24 cellular contexts compared by ENCODE assay signal in the genomic region with DNA sequence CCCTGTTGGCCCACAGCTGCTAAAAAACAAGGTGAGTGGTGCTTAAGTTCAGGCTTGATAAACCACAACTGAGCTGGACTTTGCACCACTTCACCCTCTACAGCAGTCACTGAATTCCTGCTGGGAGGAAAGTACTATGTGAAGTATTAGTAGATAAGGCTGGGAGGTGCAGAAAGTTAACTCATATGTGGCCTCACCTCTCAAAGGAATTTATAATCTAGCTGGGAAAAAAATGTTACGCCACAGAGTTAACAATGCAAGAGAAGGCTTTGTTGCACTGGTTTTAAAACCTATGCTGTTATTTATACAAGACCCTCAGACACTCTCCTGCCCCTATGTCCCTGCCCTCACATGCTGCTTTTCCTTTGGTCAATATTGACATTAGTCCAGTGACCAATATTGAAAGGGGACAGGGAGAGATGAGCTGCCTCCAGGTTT.
DNase-seq lines count a peak whose midpoint lies in the region; ATAC-seq and TF ChIP-seq lines count a peak whose summit lies in the region.
"Had no signal": no experiment of that assay in that cellular context is flagged by ENCODE, and none has a peak within 500 bp of the region (broad histone marks: within the 10 kb centered on the region; RNA-seq: fewer than 3 reads in every experiment).

No MANE protein-coding gene starts in this region.

- WGBS in right cardiac atrium = 59% methylated on average over 1 of the region's 1 CpG
- WGBS in upper lobe of left lung, 2 donors = 72 to 91% methylated on average over 1 of the region's 1 CpG

- TF ChIP-seq CTCF in colonic mucosa (IDR thresholded peaks at IDR 0.05) = no peak
- no peak for TF ChIP-seq CTCF in mucosa of descending colon (IDR thresholded peaks at IDR 0.05)
- no peak for TF ChIP-seq CTCF in upper lobe of left lung (IDR thresholded peaks at IDR 0.05)

- H3K27ac Mint-ChIP-seq in activated T-cell treated with anti-CD3 and anti-CD28 coated beads, Interleukin-2, amount 50 U/mL, for 72 hours = no peak overlapping the region
- H3K27ac Mint-ChIP-seq: activated naive CD4-positive, alpha-beta T cell treated with anti-CD3 and anti-CD28 coated beads, Interleukin-2, amount 10 ng/mL, durations not matched to agents 7 days and 5 days; CD4-positive, alpha-beta T cell had no signal

- no peak overlapping the region for H3K4me3 ChIP-seq in right cardiac atrium (ENCODE audit: low read length)
- H3K4me3 ChIP-seq in colonic mucosa = no peak overlapping the region
- H3K4me3 ChIP-seq in mucosa of descending colon = no peak overlapping the region
- H3K4me3 ChIP-seq in upper lobe of left lung = peak overlapping the region in 1 of 4 donors; percentile 7
- H3K4me3 ChIP-seq: A549, heart left ventricle, K562 had no signal

- H3K9ac ChIP-seq in colonic mucosa (ENCODE audit: low read depth in 2 of 2, low read length in 2 of 2) = peak overlapping the region in 1 of 2 donors; percentile 42

- H3K4me3 Mint-ChIP-seq in activated T-cell treated with anti-CD3 and anti-CD28 coated beads, Interleukin-2, amount 50 U/mL, for 72 hours = no peak overlapping the region
- H3K4me3 Mint-ChIP-seq: activated naive CD4-positive, alpha-beta T cell treated with anti-CD3 and anti-CD28 coated beads, Interleukin-2, amount 10 ng/mL, durations not matched to agents 7 days and 5 days; brain; CD4-positive, alpha-beta T cell had no signal

- peak in 1 of 4 donors; percentile 64 for TF ChIP-seq EP300 in upper lobe of left lung (IDR thresholded peaks at IDR 0.05)

- no peak overlapping the region for H3K27ac ChIP-seq in right cardiac atrium (ENCODE audit: low read length)
- peak overlapping the region; percentile 63 for H3K27ac ChIP-seq in colonic mucosa
- peak overlapping the region in 3 of 4 donors; percentile 54 to 65 (median 62) for H3K27ac ChIP-seq in upper lobe of left lung
- H3K27ac ChIP-seq: A549, dorsolateral prefrontal cortex, heart left ventricle had no signal

- no peaks in the 10 kb centered on the region for H3K36me3 Mint-ChIP-seq in activated T-cell treated with anti-CD3 and anti-CD28 coated beads, Interleukin-2, amount 50 U/mL, for 72 hours (ENCODE audit: insufficient read depth in 2 of 2)
- H3K36me3 Mint-ChIP-seq: activated naive CD4-positive, alpha-beta T cell treated with anti-CD3 and anti-CD28 coated beads, Interleukin-2, amount 10 ng/mL, durations not matched to agents 7 days and 5 days; brain had no signal

- no peak for TF ChIP-seq POLR2A in upper lobe of left lung (IDR thresholded peaks at IDR 0.05)

- ATAC-seq in Right ventricle myocardium superior (ENCODE audit: poor library complexity) (peak; percentile 51), right cardiac atrium (no peak), mucosa of descending colon (peak; percentile 98), upper lobe of left lung (ENCODE audit: low FRiP score in 2 of 2) (peak; percentile 76 to 95)
- no peak for ATAC-seq in activated T-cell treated with anti-CD3 and anti-CD28 coated beads, Interleukin-2, amount 50 U/mL, for 72 hours (replicated peaks in 1 of 2)
- ATAC-seq: A549; K562; Panc1; SK-N-SH treated with all-trans-retinoic acid at 6 μM for 48 hours; stimulated activated naive CD8-positive, alpha-beta T cell treated with anti-CD3 and anti-CD28 coated beads, Interleukin-15, Interleukin-2, amounts not matched to agents 100 U/mL and 50 U/mL, for 24 hours had no signal

- no peaks in the 10 kb centered on the region for H3K36me3 ChIP-seq in colonic mucosa
- no peaks in the 10 kb centered on the region for H3K36me3 ChIP-seq in mucosa of descending colon (ENCODE audit: low read depth)
- no peaks in the 10 kb centered on the region for H3K36me3 ChIP-seq in upper lobe of left lung
- H3K36me3 ChIP-seq: heart left ventricle had no signal

- no peaks in the 10 kb centered on the region for H3K9me3 Mint-ChIP-seq in activated T-cell treated with anti-CD3 and anti-CD28 coated beads, Interleukin-2, amount 50 U/mL, for 72 hours
- H3K9me3 Mint-ChIP-seq: activated naive CD4-positive, alpha-beta T cell treated with anti-CD3 and anti-CD28 coated beads, Interleukin-2, amount 10 ng/mL, durations not matched to agents 7 days and 5 days; CD4-positive, alpha-beta T cell had no signal

- DNase-seq in Right ventricle myocardium superior (no peak), right cardiac atrium (no peak), colonic mucosa (peak; percentile 68), mucosa of descending colon (peak in 1 of 3 donors; percentile 74), upper lobe of left lung (peak in 1 of 2 donors; percentile 74), NCI-H774 (lab: John Stamatoyannopoulos, UW) (no peak), dermis blood vessel endothelial cell (no peak)
- no peak for DNase-seq in activated T-cell treated with anti-CD3 and anti-CD28 coated beads, Interleukin-2, amount 50 U/mL, for 72 hours
- DNase-seq: activated CD4-positive, alpha-beta T cell treated with anti-CD3 and anti-CD28 coated beads for 4 hours; activated CD8-positive, alpha-beta memory T cell treated with anti-CD3 and anti-CD28 coated beads, Interleukin-2, amount 50 U/mL, for 48 hours; activated naive CD4-positive, alpha-beta T cell treated with anti-CD3 and anti-CD28 coated beads, Interleukin-2, amount 10 ng/mL, durations not matched to agents 7 days and 5 days; CD4-positive, alpha-beta T cell; dorsolateral prefrontal cortex; heart left ventricle; islet precursor cell; NCI-H1092; NCI-H446 treated with DMSO at 0.1 percent for 48 hours; stimulated activated CD4-positive, alpha-beta T cell treated with anti-CD3 and anti-CD28 coated beads, Interleukin-12 subunit alpha, Interleukin-12 subunit beta, amount 100 ng/mL, for 4 hours; stimulated activated naive CD8-positive, alpha-beta T cell treated with anti-CD3 and anti-CD28 coated beads, Interleukin-15, Interleukin-2, amounts not matched to agents 100 U/mL and 50 U/mL, for 24 hours had no signal

- H3K4me1 ChIP-seq in right cardiac atrium (ENCODE audit: control insufficient read depth, insufficient read depth, low read length) = no peaks in the 10 kb centered on the region
- no peaks in the 10 kb centered on the region for H3K4me1 ChIP-seq in colonic mucosa
- peaks cover 15% of the 10 kb centered on the region for H3K4me1 ChIP-seq in mucosa of descending colon (ENCODE audit: low read depth)
- peaks cover 0 to 8% (median 0%) of the 10 kb centered on the region in 4 donors for H3K4me1 ChIP-seq in upper lobe of left lung
- H3K4me1 ChIP-seq: A549, heart left ventricle had no signal

- intact Hi-C loops in Right ventricle myocardium superior (cut with DNase I) (loop anchor here (2.0 kb wide), 1 partner anchor 944 kb away; no protein-coding TSS in a partner anchor), right cardiac atrium (cut with DNase I) (loop anchor here in 3 of 4 donors (5.0 to 10.0 kb wide), 3 partner anchors 940 to 952 kb away; no protein-coding TSS in a partner anchor), colonic mucosa (cut with DNase I) (no loop called here), mucosa of descending colon (cut with DNase I, micrococcal nuclease) (loop anchor here in 1 of 2 donors (10.0 kb wide), 1 partner anchor 940 kb away; no protein-coding TSS in a partner anchor)

- no peaks in the 10 kb centered on the region for H3K4me1 Mint-ChIP-seq in activated T-cell treated with anti-CD3 and anti-CD28 coated beads, Interleukin-2, amount 50 U/mL, for 72 hours (ENCODE audit: low read depth)
- H3K4me1 Mint-ChIP-seq: activated naive CD4-positive, alpha-beta T cell treated with anti-CD3 and anti-CD28 coated beads, Interleukin-2, amount 10 ng/mL, durations not matched to agents 7 days and 5 days; brain had no signal

- H3K9me3 ChIP-seq in right cardiac atrium (ENCODE audit: control insufficient read depth, low read length) = no peaks in the 10 kb centered on the region
- H3K9me3 ChIP-seq in colonic mucosa = no peaks in the 10 kb centered on the region
- peaks cover 5% of the 10 kb centered on the region for H3K9me3 ChIP-seq in mucosa of descending colon
- H3K9me3 ChIP-seq in upper lobe of left lung = peaks cover 0 to 4% (median 2%) of the 10 kb centered on the region in 4 donors
- H3K9me3 ChIP-seq: A549 had no signal

- H3K27me3 Mint-ChIP-seq in activated T-cell treated with anti-CD3 and anti-CD28 coated beads, Interleukin-2, amount 50 U/mL, for 72 hours (ENCODE audit: low read depth) = peaks cover 6% of the 10 kb centered on the region
- H3K27me3 Mint-ChIP-seq: activated naive CD4-positive, alpha-beta T cell treated with anti-CD3 and anti-CD28 coated beads, Interleukin-2, amount 10 ng/mL, durations not matched to agents 7 days and 5 days had no signal

- no peaks in the 10 kb centered on the region for H3K27me3 ChIP-seq in right cardiac atrium (ENCODE audit: control insufficient read depth, insufficient read depth)
- no peaks in the 10 kb centered on the region for H3K27me3 ChIP-seq in colonic mucosa
- no peaks in the 10 kb centered on the region for H3K27me3 ChIP-seq in upper lobe of left lung

Comparison
In these comparisons a context has a peak if more than half of its experiments do, and no peak if none do; other contexts are left out.
1. ATAC-seq: peak in Right ventricle myocardium superior (single experiment), mucosa of descending colon (single experiment) and upper lobe of left lung (2 of 2); none in right cardiac atrium (0 of 2) and activated T-cell treated with anti-CD3 and anti-CD28 coated beads, Interleukin-2, amount 50 U/mL, for 72 hours (0 of 2).